ENCODE assay signal across 1 cellular context in genomic region chr3:126849768-126850167, GRCh38.
TF ChIP-seq lines count a peak whose summit lies in the region.

No MANE protein-coding gene starts in this region.

TF ChIP-seq in GM23338, 12 proteins besides CTCF, POLR2A, EP300 and RAD21 (continued from another document):
- no peak for TF ChIP-seq ZNF462 (CRISPR knock-in tag; IDR thresholded peaks at IDR 0.05)
- TF ChIP-seq ETS1 (IDR thresholded peaks at IDR 0.05): no peak
- no peak for TF ChIP-seq REST (IDR thresholded peaks at IDR 0.05; ENCODE audit: unreplicated experiment)
- no peak for TF ChIP-seq ZNF114 (CRISPR knock-in tag; IDR thresholded peaks at IDR 0.05)
- no peak for TF ChIP-seq ZNF331 (CRISPR knock-in tag; IDR thresholded peaks at IDR 0.05; ENCODE audit: low read depth)
- TF ChIP-seq NANOG (IDR thresholded peaks at IDR 0.05; ENCODE audit: borderline replicate concordance): no peak
- TF ChIP-seq CREB1 (CRISPR knock-in tag; IDR thresholded peaks at IDR 0.05; ENCODE audit: low read depth): no peak
- TF ChIP-seq STAT1 (IDR thresholded peaks at IDR 0.05; ENCODE audit: unreplicated experiment): no peak
- TF ChIP-seq POLR2AphosphoS5 (IDR thresholded peaks at IDR 0.05; ENCODE audit: low read depth): no peak
- TF ChIP-seq EZH2phosphoT487 (IDR thresholded peaks at IDR 0.05; ENCODE audit: unreplicated experiment): no peak
